In the genomic region with DNA sequence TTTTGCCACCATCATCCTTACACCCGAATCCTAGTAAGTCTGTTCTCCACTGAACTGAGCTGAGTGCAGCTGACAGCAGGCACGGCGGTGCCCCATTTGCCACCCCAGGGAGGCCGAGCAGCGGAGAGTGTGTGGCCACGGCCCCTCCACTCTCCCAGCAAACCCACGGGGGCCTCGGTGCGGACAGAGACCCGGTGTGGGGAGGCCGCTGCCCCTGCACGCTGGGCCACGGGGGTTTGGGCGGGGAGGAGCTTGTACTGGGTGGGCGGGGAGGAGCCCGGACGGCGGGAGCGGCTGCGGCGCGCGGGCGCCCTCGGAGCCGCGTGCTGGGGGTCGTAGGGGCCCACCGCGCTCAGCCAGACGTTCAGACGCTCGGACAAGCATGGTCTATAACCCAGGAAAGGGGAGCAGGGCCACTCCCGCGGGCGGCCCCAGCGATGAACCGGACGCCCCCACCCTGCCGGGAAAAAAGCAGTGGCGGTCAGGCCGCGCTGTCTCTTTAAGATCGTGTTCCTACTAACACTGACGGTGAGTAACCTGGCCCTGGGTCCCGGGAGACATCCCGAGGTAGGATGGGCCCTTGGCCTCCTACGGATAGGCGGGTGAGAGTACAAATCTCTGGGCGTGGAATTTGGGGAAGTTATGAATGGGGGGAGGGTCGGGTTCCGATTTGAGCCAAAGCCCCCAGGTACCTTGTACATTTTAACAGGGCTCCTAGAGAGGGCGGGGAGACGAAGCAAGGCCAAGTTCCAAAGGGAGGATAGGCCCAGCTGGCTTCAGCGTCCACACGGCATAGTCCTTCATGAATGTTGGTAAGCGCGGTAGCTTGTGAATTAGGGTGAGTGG, we compare ENCODE assay signal across 1 cellular context.
TF ChIP-seq lines count a peak whose summit lies in the region.

A gene with protein sequence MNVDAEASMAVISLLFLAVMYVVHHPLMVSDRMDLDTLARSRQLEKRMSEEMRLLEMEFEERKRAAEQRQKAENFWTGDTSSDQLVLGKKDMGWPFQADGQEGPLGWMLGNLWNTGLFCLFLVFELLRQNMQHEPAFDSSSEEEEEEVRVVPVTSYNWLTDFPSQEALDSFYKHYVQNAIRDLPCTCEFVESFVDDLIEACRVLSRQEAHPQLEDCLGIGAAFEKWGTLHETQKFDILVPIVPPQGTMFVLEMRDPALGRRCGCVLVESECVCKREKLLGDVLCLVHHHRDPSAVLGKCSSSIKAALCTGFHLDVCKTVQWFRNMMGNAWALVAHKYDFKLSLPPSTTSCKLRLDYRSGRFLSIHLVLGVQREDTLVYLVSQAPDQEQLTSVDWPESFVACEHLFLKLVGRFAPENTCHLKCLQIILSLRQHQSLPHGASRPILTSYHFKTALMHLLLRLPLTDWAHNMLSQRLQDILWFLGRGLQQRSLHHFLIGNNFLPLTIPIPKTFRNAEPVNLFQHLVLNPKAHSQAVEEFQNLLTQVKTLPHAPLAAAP (plus strand): TSS at position 280 of the 846 bp plus-strand sequence. CDS start 523 bp downstream, at position 803.

TF ChIP-seq in HCT116, 20 proteins besides CTCF, POLR2A, EP300 and RAD21 (continued from another document):
- TF ChIP-seq, protein P1, sequence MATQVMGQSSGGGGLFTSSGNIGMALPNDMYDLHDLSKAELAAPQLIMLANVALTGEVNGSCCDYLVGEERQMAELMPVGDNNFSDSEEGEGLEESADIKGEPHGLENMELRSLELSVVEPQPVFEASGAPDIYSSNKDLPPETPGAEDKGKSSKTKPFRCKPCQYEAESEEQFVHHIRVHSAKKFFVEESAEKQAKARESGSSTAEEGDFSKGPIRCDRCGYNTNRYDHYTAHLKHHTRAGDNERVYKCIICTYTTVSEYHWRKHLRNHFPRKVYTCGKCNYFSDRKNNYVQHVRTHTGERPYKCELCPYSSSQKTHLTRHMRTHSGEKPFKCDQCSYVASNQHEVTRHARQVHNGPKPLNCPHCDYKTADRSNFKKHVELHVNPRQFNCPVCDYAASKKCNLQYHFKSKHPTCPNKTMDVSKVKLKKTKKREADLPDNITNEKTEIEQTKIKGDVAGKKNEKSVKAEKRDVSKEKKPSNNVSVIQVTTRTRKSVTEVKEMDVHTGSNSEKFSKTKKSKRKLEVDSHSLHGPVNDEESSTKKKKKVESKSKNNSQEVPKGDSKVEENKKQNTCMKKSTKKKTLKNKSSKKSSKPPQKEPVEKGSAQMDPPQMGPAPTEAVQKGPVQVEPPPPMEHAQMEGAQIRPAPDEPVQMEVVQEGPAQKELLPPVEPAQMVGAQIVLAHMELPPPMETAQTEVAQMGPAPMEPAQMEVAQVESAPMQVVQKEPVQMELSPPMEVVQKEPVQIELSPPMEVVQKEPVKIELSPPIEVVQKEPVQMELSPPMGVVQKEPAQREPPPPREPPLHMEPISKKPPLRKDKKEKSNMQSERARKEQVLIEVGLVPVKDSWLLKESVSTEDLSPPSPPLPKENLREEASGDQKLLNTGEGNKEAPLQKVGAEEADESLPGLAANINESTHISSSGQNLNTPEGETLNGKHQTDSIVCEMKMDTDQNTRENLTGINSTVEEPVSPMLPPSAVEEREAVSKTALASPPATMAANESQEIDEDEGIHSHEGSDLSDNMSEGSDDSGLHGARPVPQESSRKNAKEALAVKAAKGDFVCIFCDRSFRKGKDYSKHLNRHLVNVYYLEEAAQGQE (IDR thresholded peaks at IDR 0.05; ENCODE audit: low read depth), result no peak
- TF ChIP-seq ELF1 (IDR thresholded peaks at IDR 0.05; ENCODE audit: borderline replicate concordance, low read depth), result no peak
- TF ChIP-seq, protein P2, sequence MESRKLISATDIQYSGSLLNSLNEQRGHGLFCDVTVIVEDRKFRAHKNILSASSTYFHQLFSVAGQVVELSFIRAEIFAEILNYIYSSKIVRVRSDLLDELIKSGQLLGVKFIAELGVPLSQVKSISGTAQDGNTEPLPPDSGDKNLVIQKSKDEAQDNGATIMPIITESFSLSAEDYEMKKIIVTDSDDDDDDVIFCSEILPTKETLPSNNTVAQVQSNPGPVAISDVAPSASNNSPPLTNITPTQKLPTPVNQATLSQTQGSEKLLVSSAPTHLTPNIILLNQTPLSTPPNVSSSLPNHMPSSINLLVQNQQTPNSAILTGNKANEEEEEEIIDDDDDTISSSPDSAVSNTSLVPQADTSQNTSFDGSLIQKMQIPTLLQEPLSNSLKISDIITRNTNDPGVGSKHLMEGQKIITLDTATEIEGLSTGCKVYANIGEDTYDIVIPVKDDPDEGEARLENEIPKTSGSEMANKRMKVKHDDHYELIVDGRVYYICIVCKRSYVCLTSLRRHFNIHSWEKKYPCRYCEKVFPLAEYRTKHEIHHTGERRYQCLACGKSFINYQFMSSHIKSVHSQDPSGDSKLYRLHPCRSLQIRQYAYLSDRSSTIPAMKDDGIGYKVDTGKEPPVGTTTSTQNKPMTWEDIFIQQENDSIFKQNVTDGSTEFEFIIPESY (IDR thresholded peaks at IDR 0.05; ENCODE audit: extremely low read depth, insufficient replicate concordance, low read length), result no peak
- no peak for TF ChIP-seq FOSL1 (IDR thresholded peaks at IDR 0.05; ENCODE audit: low read depth)
- TF ChIP-seq, protein P3, sequence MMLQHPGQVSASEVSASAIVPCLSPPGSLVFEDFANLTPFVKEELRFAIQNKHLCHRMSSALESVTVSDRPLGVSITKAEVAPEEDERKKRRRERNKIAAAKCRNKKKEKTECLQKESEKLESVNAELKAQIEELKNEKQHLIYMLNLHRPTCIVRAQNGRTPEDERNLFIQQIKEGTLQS (IDR thresholded peaks at IDR 0.05), result no peak
